8 cellular contexts compared by ENCODE assay signal in genomic region chr17:14301761-14302401, GRCh38.
DNase-seq lines count a peak whose midpoint lies in the region.

No MANE protein-coding gene starts in this region.

- H3K36me3 Mint-ChIP-seq in activated naive CD4-positive, alpha-beta T cell treated with anti-CD3 and anti-CD28 coated beads, Interleukin-2, amount 50 U/mL, for 24 hours, result peaks cover 2% of the 10 kb centered on the region

- no CpG with 5 or more reads among the region's 56 CpGs for WGBS in iPS DF 6.9 (ENCODE audit: insufficient coverage, insufficient read length)

- H3K4me1 Mint-ChIP-seq in activated naive CD4-positive, alpha-beta T cell treated with anti-CD3 and anti-CD28 coated beads, Interleukin-2, amount 50 U/mL, for 24 hours, result peaks cover 67% of the 10 kb centered on the region

- peak overlapping the region; percentile 97 for H3K4me3 Mint-ChIP-seq in activated naive CD4-positive, alpha-beta T cell treated with anti-CD3 and anti-CD28 coated beads, Interleukin-2, amount 50 U/mL, for 24 hours

- peaks cover 13% of the 10 kb centered on the region for H3K27me3 Mint-ChIP-seq in activated naive CD4-positive, alpha-beta T cell treated with anti-CD3 and anti-CD28 coated beads, Interleukin-2, amount 50 U/mL, for 24 hours

- peaks cover 7% of the 10 kb centered on the region; the same call in 1 of the 2 replicates for H3K4me1 ChIP-seq in iPS DF 6.9 (ENCODE audit: control insufficient read depth, insufficient read depth, low read length)

- peak overlapping the region; percentile 53 for H3K4me3 ChIP-seq in iPS DF 6.9 (ENCODE audit: low read length)

- H3K27me3 ChIP-seq in iPS DF 6.9 (ENCODE audit: control insufficient read depth, insufficient read depth, low read length), result peaks cover 61% of the 10 kb centered on the region

- H3K27ac Mint-ChIP-seq in activated naive CD4-positive, alpha-beta T cell treated with anti-CD3 and anti-CD28 coated beads, Interleukin-2, amount 50 U/mL, for 24 hours, result peak overlapping the region; percentile 93

- no peaks in the 10 kb centered on the region for H3K9me3 ChIP-seq in iPS DF 6.9 (ENCODE audit: control insufficient read depth, insufficient read depth, low read length)

- no peaks in the 10 kb centered on the region for H3K36me3 ChIP-seq in iPS DF 6.9 (ENCODE audit: control insufficient read depth, insufficient read depth, low read length)

- no peaks in the 10 kb centered on the region for H3K9me3 Mint-ChIP-seq in activated naive CD4-positive, alpha-beta T cell treated with anti-CD3 and anti-CD28 coated beads, Interleukin-2, amount 50 U/mL, for 24 hours

- DNase-seq in NCI-H1417 (lab: John Stamatoyannopoulos, UW), result peak in 2 of 3 experiments; percentile 34 to 40
- DNase-seq in NCI-H1417 treated with DMSO at 0.1 percent for 48 hours (lab: John Stamatoyannopoulos, UW), result no peak
- peak; percentile 52 for DNase-seq in RKO (ENCODE audit: low spot score)
- DNase-seq in iPS DF 6.9 (ENCODE audit: low read depth, low spot score), result no peak
- DNase-seq in stimulated activated CD4-positive, alpha-beta T cell treated with anti-CD3 and anti-CD28 coated beads, Interleukin-12 subunit alpha, Interleukin-12 subunit beta, amount 100 ng/mL, for 48 hours (ENCODE audit: low read depth in 2 of 3, low spot score in 1 of 3), result peak in 2 of 3 donors; percentile 43 to 59
- no peak for DNase-seq in GF-D8 (lab: John Stamatoyannopoulos, UW)
- no peak for DNase-seq in inferior parietal cortex (ENCODE audit: extremely low spot score)

- no peak overlapping the region for H3K27ac ChIP-seq in iPS DF 6.9 (ENCODE audit: low read length)

Comparison
In these comparisons a context has a peak if more than half of its experiments do, and no peak if none do; other contexts are left out.
1. DNase-seq: peak in NCI-H1417 (2 of 3), RKO (single experiment) and stimulated activated CD4-positive, alpha-beta T cell treated with anti-CD3 and anti-CD28 coated beads, Interleukin-12 subunit alpha, Interleukin-12 subunit beta, amount 100 ng/mL, for 48 hours (2 of 3); none in NCI-H1417 treated with DMSO at 0.1 percent for 48 hours (single experiment), iPS DF 6.9 (single experiment), GF-D8 (single experiment) and inferior parietal cortex (single experiment).